8 cellular contexts compared by ENCODE assay signal in the genomic region with DNA sequence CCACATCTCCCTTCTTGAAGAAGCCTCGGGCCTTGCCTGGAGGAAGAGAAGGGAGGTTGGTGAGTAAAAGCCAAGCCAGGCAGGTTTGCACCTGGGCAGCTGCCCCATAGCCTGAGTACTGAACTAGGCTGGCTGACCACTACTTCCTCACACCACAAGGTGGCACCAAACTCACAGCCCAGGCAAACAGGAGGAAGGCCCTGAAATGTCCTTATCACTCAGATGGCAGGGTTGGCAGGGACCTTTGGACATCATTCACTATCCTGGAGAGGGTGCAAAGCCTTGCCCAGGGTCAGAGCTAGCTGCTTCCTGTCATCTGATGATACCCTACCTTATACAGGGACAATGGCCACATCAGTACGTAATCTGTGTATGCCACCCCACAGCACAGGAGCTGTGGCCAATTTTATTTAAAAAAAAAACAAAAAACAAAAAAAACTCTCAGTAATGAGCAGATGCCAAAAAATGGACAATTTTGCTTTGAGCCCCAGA. TPM values are rescaled to one million over a fixed set of nuclear protein-coding genes. Genes with fewer than 3 reads are reported as not detected.
DNase-seq lines count a peak whose midpoint lies in the region; ATAC-seq and TF ChIP-seq lines count a peak whose summit lies in the region.

No MANE protein-coding gene starts in this region.

- H2BK15ac ChIP-seq in IMR-90 (ENCODE audit: low read depth, low read length): no peak overlapping the region

- no peaks in the 10 kb centered on the region for H3K27me3 Mint-ChIP-seq in activated T-helper 17 cell treated with anti-CD3 and anti-CD28 coated beads, Interleukin-2, amount 50 U/mL, for 72 hours

- H3K4me3 Mint-ChIP-seq in activated T-helper 17 cell treated with anti-CD3 and anti-CD28 coated beads, Interleukin-2, amount 50 U/mL, for 72 hours: no peak overlapping the region

- no peak overlapping the region for H3K18ac ChIP-seq in IMR-90 (ENCODE audit: low read depth, low read length)

- intact Hi-C loops in IMR-90 (cut with micrococcal nuclease): loop anchor here (1.0 to 5.0 kb wide), 3 partner anchors 31 to 87 kb away; a partner anchor contains a TSS
- intact Hi-C loops in testis (cut with DNase I; ENCODE audit: low total_unique reads): loop anchor here (5.0 to 10.0 kb wide), 2 partner anchors 75 to 178 kb away; a partner anchor contains a TSS

- peak; percentile 86 for TF ChIP-seq RAD21 in IMR-90 (IDR thresholded peaks at IDR 0.05; ENCODE audit: low read length)

- H2BK120ac ChIP-seq in IMR-90 (ENCODE audit: low read depth, low read length): no peak overlapping the region

- H2AK9ac ChIP-seq in IMR-90 (replicated peaks; ENCODE audit: low read depth, low read length, poor library complexity): peak overlapping the region; percentile 15

- H3K23ac ChIP-seq in IMR-90 (ENCODE audit: low read depth, low read length): no peak overlapping the region

- no peak overlapping the region for H3K9ac ChIP-seq in IMR-90 (ENCODE audit: low read depth, low read length)

- peak; percentile 71 for DNase-seq in IMR-90
- DNase-seq in RWPE1 (ENCODE audit: low spot score): peak; percentile 74
- peak; percentile 66 for DNase-seq in fibroblast of the conjunctiva (ENCODE audit: low read depth)
- DNase-seq in testis: peak; percentile 86

- TF ChIP-seq POLR2A in IMR-90 (IDR thresholded peaks at IDR 0.05; ENCODE audit: low read depth, low read length) (no peak), testis (IDR thresholded peaks at IDR 0.05) (no peak)

- H3K4me3 ChIP-seq in IMR-90 (ENCODE audit: insufficient read depth, low read depth, low read length): no peak overlapping the region
- H3K4me3 ChIP-seq in neutrophil (ENCODE audit: low read depth in 1 of 2, low read length in 1 of 2): no peak overlapping the region
- no peak overlapping the region for H3K4me3 ChIP-seq in testis

- no peak overlapping the region for H2BK5ac ChIP-seq in IMR-90 (ENCODE audit: low read depth, low read length, poor library complexity, severe bottlenecking)

- peaks cover 2% of the 10 kb centered on the region; the same call in 1 of the 2 replicates for H3K4me1 ChIP-seq in IMR-90 (ENCODE audit: control insufficient read depth, insufficient read depth, low read length)
- peaks cover 23 to 25% of the 10 kb centered on the region in 2 experiments for H3K4me1 ChIP-seq in neutrophil (ENCODE audit: control insufficient read depth in 1 of 2, insufficient read depth in 1 of 2, low read depth in 1 of 2, low read length in 1 of 2)
- peaks cover 37% of the 10 kb centered on the region for H3K4me1 ChIP-seq in testis

- H2BK20ac ChIP-seq in IMR-90 (ENCODE audit: low read depth, low read length): no peak overlapping the region

- POLR2A ChIA-PET in IMR-90 (lab: Charles Lee; ENCODE audit: unreplicated experiment): interaction anchor here (0.5 to 0.6 kb wide), 2 partner anchors 28 to 1518 kb away, joined by 5 to 6 read pairs; no protein-coding TSS in a partner anchor
- POLR2A ChIA-PET in RWPE1 (lab: Yijun Ruan, JAX; ENCODE audit: low non-redundant PET): interaction anchor here (0.7 kb wide), 2 partner anchors 27 to 84 kb away, joined by 3 to 5 read pairs; no protein-coding TSS in a partner anchor

- peaks cover 24 to 47% of the 10 kb centered on the region in 2 experiments for H3K79me1 ChIP-seq in IMR-90 (ENCODE audit: low read depth in 1 of 2, low read length in 2 of 2)

- H3K36me3 Mint-ChIP-seq in activated T-helper 17 cell treated with anti-CD3 and anti-CD28 coated beads, Interleukin-2, amount 50 U/mL, for 72 hours (ENCODE audit: low read depth): peaks cover 72% of the 10 kb centered on the region

- H3K9me3 ChIP-seq in IMR-90 (ENCODE audit: control insufficient read depth, insufficient read depth, low read length): no peaks in the 10 kb centered on the region
- no peaks in the 10 kb centered on the region for H3K9me3 ChIP-seq in neutrophil
- no peaks in the 10 kb centered on the region for H3K9me3 ChIP-seq in testis

- no peak overlapping the region for H4K91ac ChIP-seq in IMR-90 (ENCODE audit: insufficient read depth, low read depth, low read length)

- CTCF ChIA-PET in IMR-90 (lab: Yijun Ruan, JAX): interaction anchor here (0.6 kb wide), 1 partner anchor 27 kb away, joined by 3 read pairs; no protein-coding TSS in a partner anchor
- CTCF ChIA-PET in RWPE1 (lab: Yijun Ruan, JAX): interaction anchor here (0.5 to 1.5 kb wide), 7 partner anchors 11 to 507 kb away, joined by 3 to 10 read pairs (median 5); a partner anchor contains a TSS

- 0 out of 2 replicates have a peak, but pooled peaks cover 2% of the 10 kb centered on the region for H3K9me1 ChIP-seq in IMR-90 (ENCODE audit: insufficient read depth, low read length)

- H3K36me3 ChIP-seq in IMR-90 (ENCODE audit: control insufficient read depth, insufficient read depth, low read length) (peaks cover 64% of the 10 kb centered on the region), neutrophil (peaks cover 68% of the 10 kb centered on the region), testis (ENCODE audit: low read depth, missing control alignments) (no peaks in the 10 kb centered on the region)

- H3K14ac ChIP-seq in IMR-90 (replicated peaks; ENCODE audit: low read depth, low read length): no peak overlapping the region

- TF ChIP-seq CTCF in GM12872 (IDR thresholded peaks at IDR 0.05; ENCODE audit: insufficient read depth, low read depth, low read length) (peak; percentile 95), IMR-90 (conservative IDR thresholded peaks at IDR 0.05; ENCODE audit: low read depth, low read length) (peak; percentile 81), RWPE1 (conservative IDR thresholded peaks at IDR 0.05; ENCODE audit: low read depth) (peak; percentile 97), neutrophil (IDR thresholded peaks at IDR 0.05) (peak; percentile 85), testis (IDR thresholded peaks at IDR 0.05) (peak; percentile 76 to 88 (median 86))

- H3K27ac ChIP-seq in IMR-90 (ENCODE audit: insufficient read depth, low read length) (no peak overlapping the region), RWPE1 (peak overlapping the region; percentile 95), neutrophil (peak overlapping the region; percentile 54), testis (no peak overlapping the region)

- no peak overlapping the region for H4K8ac ChIP-seq in IMR-90 (ENCODE audit: low read depth in 2 of 2, low read length in 2 of 2)

- H3K9me3 Mint-ChIP-seq in activated T-helper 17 cell treated with anti-CD3 and anti-CD28 coated beads, Interleukin-2, amount 50 U/mL, for 72 hours: no peaks in the 10 kb centered on the region

- in situ Hi-C loops in IMR-90 (cut with MboI; ENCODE audit: low sequenced_read_pairs): no loop called here

- H3K56ac ChIP-seq in IMR-90 (ENCODE audit: extremely low read depth, insufficient read depth, low read length): no peak overlapping the region

- H3K27me3 ChIP-seq in IMR-90 (ENCODE audit: control insufficient read depth, insufficient read depth, low read length) (no peaks in the 10 kb centered on the region), neutrophil (peaks cover 30% of the 10 kb centered on the region), testis (no peaks in the 10 kb centered on the region)

- ATAC-seq in IMR-90 (ENCODE audit: low read depth) (peak; percentile 40), HG03097 (IDR thresholded peaks at IDR 0.05; ENCODE audit: low FRiP score, unreplicated experiment) (no peak)
- peak; percentile 47 for ATAC-seq in activated T-helper 17 cell treated with anti-CD3 and anti-CD28 coated beads, Interleukin-2, amount 50 U/mL, for 72 hours (replicated peaks)

- no peak overlapping the region for H3K4ac ChIP-seq in IMR-90 (ENCODE audit: low read depth, low read length)

- H2AFZ ChIP-seq in IMR-90 (replicated peaks; ENCODE audit: low read length, poor library complexity): peak overlapping the region; percentile 5

- H4K5ac ChIP-seq in IMR-90 (ENCODE audit: low read depth, low read length): no peak overlapping the region

- peaks cover 75% of the 10 kb centered on the region for H4K20me1 ChIP-seq in IMR-90 (ENCODE audit: insufficient read depth, low read length)

- no TSS peak for BruUV-seq in IMR-90 (replicated peaks; lab: Mats Ljungman, UMichigan)

- H2AK5ac ChIP-seq in IMR-90 (ENCODE audit: low read depth, low read length): no peak overlapping the region

- WGBS in IMR-90 (ENCODE audit: extremely low coverage in 2 of 2, insufficient read length in 1 of 2), 2 experiments: no CpG with 5 or more reads among the region's 2 CpGs
- WGBS in testis, 2 donors: 56 to 67% methylated on average over 2 of the region's 2 CpGs

- no peak overlapping the region for H3K4me2 ChIP-seq in IMR-90 (ENCODE audit: low read depth, low read length)

- dilution Hi-C loops in IMR-90 (cut with HindIII; ENCODE audit: low sequenced_read_pairs, unreplicated experiment): no loop called here

- peaks cover 30% of the 10 kb centered on the region for H3K4me1 Mint-ChIP-seq in activated T-helper 17 cell treated with anti-CD3 and anti-CD28 coated beads, Interleukin-2, amount 50 U/mL, for 72 hours

- peak overlapping the region; percentile 85 for H3K27ac Mint-ChIP-seq in activated T-helper 17 cell treated with anti-CD3 and anti-CD28 coated beads, Interleukin-2, amount 50 U/mL, for 72 hours

TF ChIP-seq in IMR-90, 13 proteins besides CTCF, POLR2A, EP300 and RAD21:
- peak; percentile 61 for TF ChIP-seq SMC3 (IDR thresholded peaks at IDR 0.05; ENCODE audit: low read depth, low read length)
- TF ChIP-seq MXI1 (IDR thresholded peaks at IDR 0.05; ENCODE audit: borderline replicate concordance, low read depth, low read length): no peak
TF ChIP-seq in IMR-90: peak in this region for 1.

RNA-seq across cellular contexts. Expression of a gene that starts 2.2 kb away (rescaled TPM):
- total RNA-seq in IMR-90 (2012; rRNA removed) (under 0.01 and 0.18 TPM in 2 replicates), testis (1 to 10 TPM in 1 of 2 donors, under 1 TPM in 1; 0.31 to 1.4 TPM)
- polyA plus RNA-seq in IMR-90 (2012; rRNA removed) (0.14 TPM in 1 of 2 replicates, not detected in the other), testis (ENCODE audit: insufficient read depth, low read depth, low replicate concordance) (3.1 TPM)
- polyA plus RNA-seq in IMR-90 (2012; cell fraction: cytosol; rRNA removed): 0.02 TPM in 1 of 2 replicates, not detected in the other
- 0.07 and 0.16 TPM in 2 replicates for polyA plus RNA-seq in IMR-90 (2012; cell fraction: nucleus; rRNA removed; ENCODE audit: low replicate concordance)
- total RNA-seq in activated T-helper 17 cell treated with anti-CD3 and anti-CD28 coated beads, Interleukin-2, amount 50 U/mL, for 72 hours: under 1 TPM in 1 of 2 donors, not detected in 1; 0.50 TPM

RNA-seq across cellular contexts. Expression of a gene that starts 31.2 kb away (rescaled TPM):
- total RNA-seq in IMR-90 (2012; rRNA removed) (2,738 and 3,859 TPM in 2 replicates), testis (100 to 1,000 TPM; 521 to 530 TPM)
- polyA plus RNA-seq in IMR-90 (2012; rRNA removed) (2,084 and 2,219 TPM in 2 replicates), testis (ENCODE audit: insufficient read depth, low read depth, low replicate concordance) (602 TPM)
- 1,530 and 1,727 TPM in 2 replicates for polyA plus RNA-seq in IMR-90 (2012; cell fraction: cytosol; rRNA removed)
- polyA plus RNA-seq in IMR-90 (2012; cell fraction: nucleus; rRNA removed; ENCODE audit: low replicate concordance): 1,603 and 1,631 TPM in 2 replicates
- 1,000 to 10,000 TPM; 2,571 to 3,146 TPM for total RNA-seq in activated T-helper 17 cell treated with anti-CD3 and anti-CD28 coated beads, Interleukin-2, amount 50 U/mL, for 72 hours

Comparison
In these comparisons a context has a peak if more than half of its experiments do, and no peak if none do; other contexts are left out.
1. H3K27ac ChIP-seq: peak in RWPE1 (single experiment) and neutrophil (single experiment); none in IMR-90 (single experiment) and testis (0 of 2).
2. Peak in every context shown above with its lines, with median percentiles within 50 percentile points of each other: CTCF ChIP-seq and DNase-seq.